ENCODE assay signal across 1 cellular context in genomic region chr17:68909066-68909465, GRCh38.
TF ChIP-seq lines count a peak whose summit lies in the region.

No MANE protein-coding gene starts in this region.

TF ChIP-seq in K562, 482 proteins besides CTCF, POLR2A, EP300 and RAD21 (continued from another document and continues in another):
- TF ChIP-seq CBX5 (IDR thresholded peaks at IDR 0.05; ENCODE audit: borderline replicate concordance, low read depth) (no peak), ZNF384 (IDR thresholded peaks at IDR 0.05; ENCODE audit: low read depth, low read length) (no peak), JUND (IDR thresholded peaks at IDR 0.05; ENCODE audit: borderline replicate concordance, low read depth, low read length) (peak; percentile 82), JUND (tag; IDR thresholded peaks at IDR 0.05; ENCODE audit: borderline replicate concordance, low read depth, low read length) (peak; percentile 87; the same call in 2 of the 3 replicates), ARID2 (IDR thresholded peaks at IDR 0.05) (no peak), ARID1B (IDR thresholded peaks at IDR 0.05) (peak; percentile 50), ZNF197 (CRISPR knock-in tag; IDR thresholded peaks at IDR 0.05; ENCODE audit: low read depth) (no peak), CBX2 (IDR thresholded peaks at IDR 0.05; ENCODE audit: insufficient read depth, low read length, poor library complexity, severe bottlenecking) (no peak), ZBTB34 (CRISPR knock-in tag; IDR thresholded peaks at IDR 0.05) (no peak), PBX2 (CRISPR knock-in tag; IDR thresholded peaks at IDR 0.05; ENCODE audit: low read depth) (no peak), PBX2 (tag; conservative IDR thresholded peaks at IDR 0.05; ENCODE audit: low read depth) (peak; percentile 36), THRA (IDR thresholded peaks at IDR 0.05) (no peak), ZNF584 (CRISPR knock-in tag; IDR thresholded peaks at IDR 0.05; ENCODE audit: low read depth) (no peak), BRF2 (IDR thresholded peaks at IDR 0.05; ENCODE audit: borderline replicate concordance, insufficient read depth, insufficient read length) (no peak), ESRRA (IDR thresholded peaks at IDR 0.05; ENCODE audit: borderline replicate concordance, low read depth) (no peak), ZBTB11 (CRISPR knock-in tag; IDR thresholded peaks at IDR 0.05) (0 out of 6 replicates have a peak, but pooled peaks of 1 of the 3 experiments have one; percentile 50), NFE2 (IDR thresholded peaks at IDR 0.05; ENCODE audit: low read depth) (peak; percentile 40; the same call in 1 of the 2 replicates), TEAD2 (tag; IDR thresholded peaks at IDR 0.05) (no peak), ZC3H11A (IDR thresholded peaks at IDR 0.05; ENCODE audit: low read depth, low read length) (no peak), ZNF398 (CRISPR knock-in tag; IDR thresholded peaks at IDR 0.05) (no peak), FOXP4 (CRISPR knock-in tag; IDR thresholded peaks at IDR 0.05; ENCODE audit: borderline replicate concordance) (no peak), RB1 (IDR thresholded peaks at IDR 0.05; ENCODE audit: low read depth) (no peak), ZSCAN32 (CRISPR knock-in tag; IDR thresholded peaks at IDR 0.05) (no peak), JUNB (CRISPR knock-in tag; conservative IDR thresholded peaks at IDR 0.05) (no peak), SNAPC5 (CRISPR knock-in tag; IDR thresholded peaks at IDR 0.05) (no peak), ZNF639 (CRISPR knock-in tag; conservative IDR thresholded peaks at IDR 0.05 in 1 of 2, IDR thresholded peaks at IDR 0.05 in 1 of 2) (peak in 1 of 2 experiments; percentile 49; a peak in 1 of 4 replicates), KLF6 (CRISPR knock-in tag; IDR thresholded peaks at IDR 0.05; ENCODE audit: borderline replicate concordance) (no peak), BCL6 (CRISPR knock-in tag; IDR thresholded peaks at IDR 0.05) (no peak), ZKSCAN8 (CRISPR knock-in tag; IDR thresholded peaks at IDR 0.05) (no peak), SPI1 (IDR thresholded peaks at IDR 0.05; ENCODE audit: borderline replicate concordance, low read depth, low read length) (peak; percentile 95), SMARCE1 (IDR thresholded peaks at IDR 0.05) (peak; percentile 70), POU5F1 (IDR thresholded peaks at IDR 0.05; ENCODE audit: borderline replicate concordance, low read depth, low read length, partially characterized antibody) (no peak), SMAD2 (IDR thresholded peaks at IDR 0.05; ENCODE audit: low read depth, low read length) (no peak), LEF1 (IDR thresholded peaks at IDR 0.05) (no peak), PHB2 (IDR thresholded peaks at IDR 0.05; ENCODE audit: low read depth) (no peak), BCLAF1 (IDR thresholded peaks at IDR 0.05; ENCODE audit: borderline replicate concordance in 1 of 2, control insufficient read depth in 1 of 2, low read depth in 2 of 2, low read length in 1 of 2) (no peak), TBP (optimal IDR thresholded peaks at IDR 0.05; ENCODE audit: low read depth, low read length) (peak; percentile 22), NKRF (IDR thresholded peaks at IDR 0.05; ENCODE audit: borderline replicate concordance) (no peak), GABPA (tag; conservative IDR thresholded peaks at IDR 0.05; ENCODE audit: low read depth) (peak; percentile 43; the same call in 1 of the 2 replicates), SMARCC2 (IDR thresholded peaks at IDR 0.05; ENCODE audit: low read depth) (peak; percentile 49; the same call in 1 of the 2 replicates)
